In genomic region chr7:44294325-44295069, GRCh38 we compare ENCODE assay signal across 1 cellular context.
TF ChIP-seq lines count a peak whose summit lies in the region.

No MANE protein-coding gene starts in this region.

TF ChIP-seq in HEK293, 187 proteins besides CTCF, POLR2A, EP300 and RAD21 (continued from another document):
- TF ChIP-seq ZNF518A (tag by site-specific recombination; conservative IDR thresholded peaks at IDR 0.05; ENCODE audit: low read depth) = no peak
- no peak for TF ChIP-seq ZNF621 (tag by site-specific recombination; IDR thresholded peaks at IDR 0.05)
- no peak for TF ChIP-seq ZNF510 (tag by site-specific recombination; IDR thresholded peaks at IDR 0.05; ENCODE audit: insufficient replicate concordance)
- no peak for TF ChIP-seq SCRT1 (tag by site-specific recombination; IDR thresholded peaks at IDR 0.05; ENCODE audit: borderline replicate concordance)
- peak; percentile 70 for TF ChIP-seq ZBTB17 (tag by site-specific recombination; IDR thresholded peaks at IDR 0.05)
- TF ChIP-seq ZNF843 (tag by site-specific recombination; IDR thresholded peaks at IDR 0.05) = no peak
